In genomic region chr17:76523084-76524037, GRCh38 we compare ENCODE assay signal across 1 cellular context.
TF ChIP-seq lines count a peak whose summit lies in the region.

No MANE protein-coding gene starts in this region.

TF ChIP-seq in HepG2, 621 proteins besides CTCF, POLR2A, EP300 and RAD21 (continued from another document and continues in another):
- no peak for TF ChIP-seq AHDC1 (CRISPR knock-in tag; IDR thresholded peaks at IDR 0.05; ENCODE audit: borderline replicate concordance)
- TF ChIP-seq SPEN (CRISPR knock-in tag; IDR thresholded peaks at IDR 0.05; ENCODE audit: low read depth), result peak; percentile 65; the same call in 1 of the 2 replicates
- no peak for TF ChIP-seq ZNF280D (CRISPR knock-in tag; IDR thresholded peaks at IDR 0.05)
- 0 out of 2 replicates have a peak, but pooled peaks have one; percentile 67 for TF ChIP-seq HNRNPL (IDR thresholded peaks at IDR 0.05; ENCODE audit: low read depth, low read length)
- 0 out of 2 replicates have a peak, but pooled peaks have one; percentile 52 for TF ChIP-seq ZFAT (CRISPR knock-in tag; conservative IDR thresholded peaks at IDR 0.05)
- TF ChIP-seq CHD4 (IDR thresholded peaks at IDR 0.05; ENCODE audit: borderline replicate concordance, low read length), result no peak
- no peak for TF ChIP-seq TRIM22 (IDR thresholded peaks at IDR 0.05)
- no peak for TF ChIP-seq FOSL1 (CRISPR knock-in tag; IDR thresholded peaks at IDR 0.05; ENCODE audit: borderline replicate concordance)
- TF ChIP-seq UBTF (CRISPR knock-in tag; IDR thresholded peaks at IDR 0.05), result peak; percentile 58; the same call in 1 of the 2 replicates
- no peak; the same call in 1 of the 2 replicates for TF ChIP-seq MXD3 (CRISPR knock-in tag; IDR thresholded peaks at IDR 0.05)
- TF ChIP-seq DR1 (CRISPR knock-in tag; IDR thresholded peaks at IDR 0.05), result no peak
- TF ChIP-seq ZBTB33 (CRISPR knock-in tag; IDR thresholded peaks at IDR 0.05), result peak; percentile 64
- TF ChIP-seq YY1 (IDR thresholded peaks at IDR 0.05; ENCODE audit: insufficient read depth, insufficient replicate concordance, low read depth, low read length), result peak; percentile 72
- peak; percentile 76; the same call in 1 of the 2 replicates for TF ChIP-seq ZNF556 (CRISPR knock-in tag; IDR thresholded peaks at IDR 0.05; ENCODE audit: borderline replicate concordance)
- no peak for TF ChIP-seq LCORL (IDR thresholded peaks at IDR 0.05)
- peak; percentile 82 for TF ChIP-seq LCORL (CRISPR knock-in tag; IDR thresholded peaks at IDR 0.05)
- peak; percentile 43; the same call in 1 of the 2 replicates for TF ChIP-seq ZFP90 (CRISPR knock-in tag; IDR thresholded peaks at IDR 0.05; ENCODE audit: borderline replicate concordance)
- peak; percentile 39; the same call in 1 of the 2 replicates for TF ChIP-seq CHD2 (IDR thresholded peaks at IDR 0.05; ENCODE audit: low read depth, low read length)
- no peak for TF ChIP-seq MBNL3 (CRISPR knock-in tag; conservative IDR thresholded peaks at IDR 0.05)
- TF ChIP-seq TFDP2 (CRISPR knock-in tag; IDR thresholded peaks at IDR 0.05), result peak; percentile 54; the same call in 1 of the 2 replicates
- no peak for TF ChIP-seq RBM22 (optimal IDR thresholded peaks at IDR 0.05; ENCODE audit: low read length)
- no peak for TF ChIP-seq MEF2D (CRISPR knock-in tag; IDR thresholded peaks at IDR 0.05)
- TF ChIP-seq ZNF704 (CRISPR knock-in tag; IDR thresholded peaks at IDR 0.05; ENCODE audit: borderline replicate concordance), result no peak
- TF ChIP-seq TBL1XR1 (IDR thresholded peaks at IDR 0.05; ENCODE audit: borderline replicate concordance, low read length, partially characterized antibody), result no peak
- peak; percentile 97 for TF ChIP-seq KDM3A (CRISPR knock-in tag; IDR thresholded peaks at IDR 0.05; ENCODE audit: low read depth)
- peak; percentile 84; the same call in 1 of the 2 replicates for TF ChIP-seq MTA1 (CRISPR knock-in tag; IDR thresholded peaks at IDR 0.05; ENCODE audit: borderline replicate concordance)
- TF ChIP-seq ZNF619 (CRISPR knock-in tag; IDR thresholded peaks at IDR 0.05), result peak; percentile 95; the same call in 1 of the 2 replicates
- TF ChIP-seq ZMYM4 (CRISPR knock-in tag; IDR thresholded peaks at IDR 0.05), result no peak; the same call in 1 of the 2 replicates
- no peak for TF ChIP-seq PBX2 (CRISPR knock-in tag; IDR thresholded peaks at IDR 0.05)
- no peak for TF ChIP-seq ZNF7 (CRISPR knock-in tag; IDR thresholded peaks at IDR 0.05)
- peak; percentile 91; the same call in 1 of the 2 replicates for TF ChIP-seq RELA (CRISPR knock-in tag; IDR thresholded peaks at IDR 0.05)
- no peak for TF ChIP-seq ZNF432 (CRISPR knock-in tag; IDR thresholded peaks at IDR 0.05; ENCODE audit: borderline replicate concordance)
- TF ChIP-seq NR1H2 (CRISPR knock-in tag; IDR thresholded peaks at IDR 0.05; ENCODE audit: borderline replicate concordance, low read depth), result no peak
